In the genomic region with DNA sequence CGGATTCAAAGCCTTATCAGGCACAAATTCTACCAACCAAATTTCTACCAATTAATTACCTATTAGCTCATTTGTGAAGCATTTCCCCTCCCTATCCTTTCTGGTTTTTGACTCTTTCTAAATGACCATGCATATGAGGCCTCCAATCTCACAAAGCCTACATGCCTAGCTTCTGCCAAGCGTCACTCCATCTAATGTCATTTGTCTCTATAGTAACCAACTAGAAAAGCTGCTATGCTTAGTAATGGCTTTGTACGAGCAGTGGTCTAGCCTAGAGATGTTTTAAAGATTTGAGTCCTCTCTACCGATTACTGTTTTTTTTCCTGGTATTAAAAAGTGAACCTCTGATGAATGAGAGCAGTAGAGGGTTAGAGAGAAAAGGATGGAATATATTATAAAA, we compare ENCODE assay signal across 21 cellular contexts. TPM values are rescaled to one million over a fixed set of nuclear protein-coding genes. Genes with fewer than 3 reads are reported as not detected.
A peak's percentile ranks its signal among the peaks of the same experiment; 100 is the strongest.
DNase-seq lines count a peak whose midpoint lies in the region; ATAC-seq, FAIRE-seq and TF ChIP-seq lines count a peak whose summit lies in the region.
"Had no signal": no experiment of that assay in that cellular context is flagged by ENCODE, and none has a peak within 500 bp of the region (broad histone marks: within the 10 kb centered on the region; RNA-seq: fewer than 3 reads in every experiment).

No MANE protein-coding gene starts in this region.

- TF ChIP-seq EP300 in HepG2 (IDR thresholded peaks at IDR 0.05; ENCODE audit: low read depth in 2 of 2, low read length in 2 of 2) (no peak), HepG2 (CRISPR knock-in tag; IDR thresholded peaks at IDR 0.05; ENCODE audit: borderline replicate concordance) (no peak)

- peak overlapping the region; percentile 98 for H3K27ac Mint-ChIP-seq in CD4-positive, alpha-beta T cell
- H3K27ac Mint-ChIP-seq in central memory CD8-positive, alpha-beta T cell (ENCODE audit: low read depth) = peak overlapping the region; percentile 90
- H3K27ac Mint-ChIP-seq: neural progenitor cell; T-helper 1 cell treated with Interleukin-12 subunit alpha and Interleukin-12 subunit beta and Interleukin-4 antibody, amounts not matched to agents 30 μg/mL and 1 μg/mL, for 36 hours had no signal

- no peaks in the 10 kb centered on the region for H3K27me3 Mint-ChIP-seq in CD4-positive, alpha-beta T cell
- H3K27me3 Mint-ChIP-seq in central memory CD8-positive, alpha-beta T cell = no peaks in the 10 kb centered on the region

- no peak for TF ChIP-seq POLR2A in HepG2 (IDR thresholded peaks at IDR 0.05; ENCODE audit: insufficient read depth in 1 of 2, low read depth in 2 of 2, low read length in 2 of 2)

- TF ChIP-seq RAD21 in HepG2 (CRISPR knock-in tag; IDR thresholded peaks at IDR 0.05) = no peak

- H3K4me2 ChIP-seq in Karpas-422 (ENCODE audit: low read depth, low read length, poor library complexity, severe bottlenecking) (peak overlapping the region; percentile 85), HepG2 (ENCODE audit: low read depth, low read length) (no peak overlapping the region)
- H3K4me2 ChIP-seq: neural progenitor cell had no signal

- CTCF ChIA-PET in CD4-positive, alpha-beta T cell (lab: Charles Lee) = interaction anchor here (0.6 kb wide), 1 partner anchor 89 kb away, joined by 3 read pairs; no protein-coding TSS in a partner anchor
- CTCF ChIA-PET in HepG2 (lab: Yijun Ruan, JAX; ENCODE audit: low intra/inter-chr PET ratio, low total read pairs) = no interaction called here

- peaks cover 26% of the 10 kb centered on the region for H3K36me3 Mint-ChIP-seq in CD4-positive, alpha-beta T cell (ENCODE audit: low read depth)
- peaks cover 16% of the 10 kb centered on the region for H3K36me3 Mint-ChIP-seq in central memory CD8-positive, alpha-beta T cell (ENCODE audit: insufficient read depth)

- DNase-seq in CD4-positive, alpha-beta T cell = no peak
- DNase-seq in Karpas-422 (peak; percentile 69), NCI-H774 (lab: John Stamatoyannopoulos, UW) (peak; percentile 66), amniotic stem cell (lab: John Stamatoyannopoulos, UW) (no peak), T-helper 9 cell (no peak), HepG2 (ENCODE audit: low spot score) (no peak), pancreas (no peak)
- DNase-seq in central memory CD8-positive, alpha-beta T cell (ENCODE audit: low spot score in 2 of 2) = no peak
- DNase-seq: activated effector memory CD4-positive, alpha-beta T cell treated with Interleukin-2 at 50 U/mL for 16 hours; central memory CD4-positive, alpha-beta T cell; H7; OCI-M1; SHP77 treated with DMSO at 0.1 percent for 48 hours; upper lobe of right lung; WERI-Rb-1 had no signal

- ATAC-seq in CD4-positive, alpha-beta T cell (ENCODE audit: poor library complexity) = no peak
- ATAC-seq in central memory CD8-positive, alpha-beta T cell (replicated peaks; ENCODE audit: extremely low read depth, poor library complexity, severe bottlenecking) = no peak
- ATAC-seq in HepG2 (no peak), pancreas (no peak)
- ATAC-seq: GM12878, upper lobe of right lung had no signal

- no TSS peak for BruUV-seq in HepG2 (replicated peaks; lab: Mats Ljungman, UMichigan)

- no peak for TF ChIP-seq CTCF in CD4-positive, alpha-beta T cell (IDR thresholded peaks at IDR 0.05)
- TF ChIP-seq CTCF in HepG2 (CRISPR knock-in tag; IDR thresholded peaks at IDR 0.05) = no peak
- no peak for TF ChIP-seq CTCF in pancreas (IDR thresholded peaks at IDR 0.05)

- 97% methylated on average over 4 of the region's 4 CpGs for WGBS in HepG2 (ENCODE audit: low lambda C conversion rate)
- WGBS in pancreas, 2 donors = 82 to 84% methylated on average over 4 of the region's 4 CpGs

- H3K9me3 ChIP-seq in CD4-positive, alpha-beta T cell (ENCODE audit: control insufficient read depth, low read length) = no peaks in the 10 kb centered on the region
- H3K9me3 ChIP-seq in Karpas-422 (ENCODE audit: low read length) (no peaks in the 10 kb centered on the region), HepG2 (ENCODE audit: low read length) (no peaks in the 10 kb centered on the region), pancreas (no peaks in the 10 kb centered on the region)
- H3K9me3 ChIP-seq: upper lobe of right lung had no signal

- in situ Hi-C loops in HepG2 (cut with HindIII; ENCODE audit: extremely low pct_ligation_motif_present, low pct_unique_long_range_greater_than_20kb) = no loop called here

- peak overlapping the region; percentile 83 for H3K9ac ChIP-seq in Karpas-422 (ENCODE audit: low read length)
- no peak overlapping the region for H3K9ac ChIP-seq in HepG2 (ENCODE audit: insufficient read depth, low read depth, low read length)
- H3K9ac ChIP-seq: neural progenitor cell had no signal

- no peaks in the 10 kb centered on the region for H3K27me3 ChIP-seq in CD4-positive, alpha-beta T cell (ENCODE audit: control insufficient read depth, insufficient read depth, low read length)
- H3K27me3 ChIP-seq in Karpas-422 (ENCODE audit: low read length) (no peaks in the 10 kb centered on the region), HepG2 (ENCODE audit: control insufficient read depth in 1 of 2, insufficient read depth in 2 of 2, low read length in 2 of 2) (no peaks in the 10 kb centered on the region), pancreas (no peaks in the 10 kb centered on the region)
- H3K27me3 ChIP-seq: neural progenitor cell, upper lobe of right lung had no signal

- peak overlapping the region; percentile 42 for H3K4me3 Mint-ChIP-seq in CD4-positive, alpha-beta T cell
- H3K4me3 Mint-ChIP-seq in central memory CD8-positive, alpha-beta T cell = no peak overlapping the region
- H3K4me3 Mint-ChIP-seq: neural progenitor cell; T-helper 1 cell treated with Interleukin-12 subunit alpha and Interleukin-12 subunit beta and Interleukin-4 antibody, amounts not matched to agents 30 μg/mL and 1 μg/mL, for 36 hours had no signal

- H3K27ac ChIP-seq in CD4-positive, alpha-beta T cell (ENCODE audit: low read depth, low read length) = no peak overlapping the region
- H3K27ac ChIP-seq in Karpas-422 (ENCODE audit: low read length) = peak overlapping the region; percentile 97
- no peak overlapping the region for H3K27ac ChIP-seq in HepG2 (ENCODE audit: extremely low read length, insufficient read depth, low read length)
- H3K27ac ChIP-seq in pancreas = no peak overlapping the region
- H3K27ac ChIP-seq: neural progenitor cell, upper lobe of right lung, WERI-Rb-1 had no signal

- FAIRE-seq in HepG2 (lab: Jason Lieb, UNC) (no peak), pancreas (lab: Jason Lieb, UNC) (no peak)
- FAIRE-seq: D721Med, frontal cortex, GM12878 had no signal

- H3K4me3 ChIP-seq in Karpas-422 (ENCODE audit: low read length) (peak overlapping the region; percentile 75; the same call in 1 of the 2 replicates), HepG2 (replicated peaks in 1 of 3; ENCODE audit: insufficient read depth in 1 of 3, low read depth in 2 of 3, low read length in 3 of 3) (no peak overlapping the region), pancreas (no peak overlapping the region)
- H3K4me3 ChIP-seq: GM12878, neural progenitor cell, skin epidermis, upper lobe of right lung had no signal

- H2AFZ ChIP-seq in Karpas-422 (ENCODE audit: low read length) (no peak overlapping the region), HepG2 (ENCODE audit: low read length) (no peak overlapping the region)
- H2AFZ ChIP-seq: neural progenitor cell had no signal

- intact Hi-C loops in CD4-positive, alpha-beta T cell (cut with DNase I, micrococcal nuclease) = loop anchor here in 1 of 2 experiments (5.0 kb wide), 2 partner anchors 77 to 182 kb away; no protein-coding TSS in a partner anchor
- intact Hi-C loops in HepG2 (cut with micrococcal nuclease; ENCODE audit: unreplicated experiment) = no loop called here
- intact Hi-C loops in pancreas (cut with DNase I) = loop anchor here in 1 of 3 donors (10.0 kb wide), 1 partner anchor 224 kb away; no protein-coding TSS in a partner anchor

- H3K4me1 ChIP-seq in Karpas-422 (ENCODE audit: low read length) (peaks cover 86% of the 10 kb centered on the region), HepG2 (ENCODE audit: insufficient read depth, low read length) (peaks cover 18% of the 10 kb centered on the region), pancreas (peaks cover 0 to 8% (median 4%) of the 10 kb centered on the region in 3 donors)

- POLR2A ChIA-PET in CD4-positive, alpha-beta T cell (lab: Charles Lee) = interaction anchor here (0.7 to 1.3 kb wide), 4 partner anchors 46 to 179 kb away, joined by 3 to 5 read pairs (median 4); a partner anchor contains a TSS
- POLR2A ChIA-PET in HepG2 (lab: Yijun Ruan, JAX) = no interaction called here

- H3K36me3 ChIP-seq in Karpas-422 (ENCODE audit: insufficient read depth, low read length) (no peaks in the 10 kb centered on the region), HepG2 (replicated peaks in 1 of 2; ENCODE audit: control insufficient read depth in 1 of 2, insufficient read depth in 2 of 2, low read length in 2 of 2) (no peaks in the 10 kb centered on the region), pancreas (no peaks in the 10 kb centered on the region)
- H3K36me3 ChIP-seq: neural progenitor cell, upper lobe of right lung had no signal

- peaks cover 87% of the 10 kb centered on the region for H3K79me2 ChIP-seq in Karpas-422 (ENCODE audit: low read length)
- H3K79me2 ChIP-seq in HepG2 (ENCODE audit: insufficient read depth, low read length) = peaks cover 6% of the 10 kb centered on the region

- H3K9me3 Mint-ChIP-seq in CD4-positive, alpha-beta T cell = no peaks in the 10 kb centered on the region
- H3K9me3 Mint-ChIP-seq in central memory CD8-positive, alpha-beta T cell = no peaks in the 10 kb centered on the region
- H3K9me3 Mint-ChIP-seq: T-helper 1 cell treated with Interleukin-12 subunit alpha and Interleukin-12 subunit beta and Interleukin-4 antibody, amounts not matched to agents 30 μg/mL and 1 μg/mL, for 36 hours had no signal

- H4K20me1 ChIP-seq in Karpas-422 (ENCODE audit: insufficient read depth, low read depth, low read length) = peaks cover under 1% of the 10 kb centered on the region; the same call in 1 of the 2 replicates
- H4K20me1 ChIP-seq in HepG2 (ENCODE audit: insufficient read depth, low read length) = no peaks in the 10 kb centered on the region

- H3K9me2 ChIP-seq in Karpas-422 (replicated peaks; ENCODE audit: insufficient read depth, low read length) = no peaks in the 10 kb centered on the region

- peaks cover 89% of the 10 kb centered on the region for H3K4me1 Mint-ChIP-seq in CD4-positive, alpha-beta T cell (ENCODE audit: low read depth)
- H3K4me1 Mint-ChIP-seq in central memory CD8-positive, alpha-beta T cell = peaks cover 85% of the 10 kb centered on the region

RNA-seq across cellular contexts. Expression of a gene that starts 4.8 kb away (rescaled TPM):
- total RNA-seq in CD4-positive, alpha-beta T cell = 10 to 100 TPM; 10.7 to 11.9 TPM
- 79.9 and 90.8 TPM in 2 replicates for total RNA-seq in Karpas-422 (2014; rRNA removed; shearing (Covaris generic); ENCODE audit: low replicate concordance)
- total RNA-seq in HepG2 (2016; rRNA removed; fragmentation: Illumina TruSeq; extraction: Trizol) (49.9 and 85.2 TPM in 2 replicates), pancreas (10 to 100 TPM in 3 of 6 donors, 1 to 10 TPM in 3; 4.5 to 13.9 (median 9.6) TPM)
- 17.0 and 17.9 TPM in 2 replicates for total RNA-seq in HepG2 (2016; cell fraction: cytosol; rRNA removed; fragmentation: Illumina TruSeq; extraction: Trizol; ENCODE audit: low read depth)
- total RNA-seq in HepG2 (2016; cell fraction: insoluble cytoplasmic fraction; rRNA removed; fragmentation: Illumina TruSeq; extraction: Trizol) = 54.7 and 88.6 TPM in 2 replicates
- 30.4 and 36.4 TPM in 2 replicates for total RNA-seq in HepG2 (2016; cell fraction: membrane; rRNA removed; fragmentation: Illumina TruSeq; extraction: Trizol)
- total RNA-seq in HepG2 (2016; cell fraction: nucleus; rRNA removed; fragmentation: Illumina TruSeq; extraction: Trizol) = 29.6 and 32.2 TPM in 2 replicates
- polyA plus RNA-seq in HepG2 (2011; rRNA removed) (10.3 and 14.5 TPM in 2 replicates), pancreas (1 to 10 TPM; 6.5 to 8.3 TPM)
- 7.0 and 7.5 TPM in 2 replicates for polyA plus RNA-seq in HepG2 (2011; cell fraction: cytosol; rRNA removed)
- polyA plus RNA-seq in HepG2 (2011; cell fraction: nucleus; rRNA removed) = 4.1 and 5.1 TPM in 2 replicates
- 19.9 and 21.0 TPM in 2 replicates for polyA plus RNA-seq in HepG2 (2012)
- polyA plus RNA-seq in HepG2 (2016; cell fraction: cytosol; fragmentation: Illumina TruSeq; extraction: Trizol; ENCODE audit: low read depth) = 7.8 and 9.6 TPM in 2 replicates
- 78.3 and 79.2 TPM in 2 replicates for polyA plus RNA-seq in HepG2 (2016; cell fraction: insoluble cytoplasmic fraction; fragmentation: Illumina TruSeq; extraction: Trizol; ENCODE audit: low read depth)
- 15.4 and 16.4 TPM in 2 replicates for polyA plus RNA-seq in HepG2 (2016; cell fraction: membrane; fragmentation: Illumina TruSeq; extraction: Trizol; ENCODE audit: low read depth)
- 33.6 and 34.4 TPM in 2 replicates for polyA plus RNA-seq in HepG2 (2016; cell fraction: nucleus; fragmentation: Illumina TruSeq; extraction: Trizol; ENCODE audit: insufficient read depth, low read depth)
- polyA minus RNA-seq in HepG2 (2011; rRNA and poly(A)+ RNA removed; ENCODE audit: low replicate concordance) = 7.9 and 11.6 TPM in 2 replicates
- polyA minus RNA-seq in HepG2 (2011; cell fraction: cytosol; rRNA and poly(A)+ RNA removed) = 10.0 and 11.0 TPM in 2 replicates
- polyA minus RNA-seq in HepG2 (2011; cell fraction: nucleus; rRNA and poly(A)+ RNA removed) = 17.8 and 22.7 TPM in 2 replicates

RNA-seq across cellular contexts. Expression of a gene that starts 45.8 kb away (rescaled TPM):
- 10 to 100 TPM; 25.5 TPM for total RNA-seq in CD4-positive, alpha-beta T cell
- total RNA-seq in Karpas-422 (2014; rRNA removed; shearing (Covaris generic); ENCODE audit: low replicate concordance) = 17.8 and 17.9 TPM in 2 replicates
- total RNA-seq in HepG2 (2016; rRNA removed; fragmentation: Illumina TruSeq; extraction: Trizol) = 11.6 and 17.2 TPM in 2 replicates
- total RNA-seq in HepG2 (2016; cell fraction: cytosol; rRNA removed; fragmentation: Illumina TruSeq; extraction: Trizol; ENCODE audit: low read depth) = 2.7 and 2.9 TPM in 2 replicates
- 10.8 and 16.0 TPM in 2 replicates for total RNA-seq in HepG2 (2016; cell fraction: insoluble cytoplasmic fraction; rRNA removed; fragmentation: Illumina TruSeq; extraction: Trizol)
- 5.0 TPM in 2 replicates for total RNA-seq in HepG2 (2016; cell fraction: membrane; rRNA removed; fragmentation: Illumina TruSeq; extraction: Trizol)
- total RNA-seq in HepG2 (2016; cell fraction: nucleus; rRNA removed; fragmentation: Illumina TruSeq; extraction: Trizol) = 37.0 and 37.6 TPM in 2 replicates
- polyA plus RNA-seq in HepG2 (2011; rRNA removed) = 3.3 and 3.8 TPM in 2 replicates
- 1.4 and 1.7 TPM in 2 replicates for polyA plus RNA-seq in HepG2 (2011; cell fraction: cytosol; rRNA removed)
- 10.2 and 12.2 TPM in 2 replicates for polyA plus RNA-seq in HepG2 (2011; cell fraction: nucleus; rRNA removed)
- polyA plus RNA-seq in HepG2 (2012) = 6.7 and 8.7 TPM in 2 replicates
- 0.57 and 0.58 TPM in 2 replicates for polyA plus RNA-seq in HepG2 (2016; cell fraction: cytosol; fragmentation: Illumina TruSeq; extraction: Trizol; ENCODE audit: low read depth)
- 5.1 and 5.7 TPM in 2 replicates for polyA plus RNA-seq in HepG2 (2016; cell fraction: insoluble cytoplasmic fraction; fragmentation: Illumina TruSeq; extraction: Trizol; ENCODE audit: low read depth)
- polyA plus RNA-seq in HepG2 (2016; cell fraction: membrane; fragmentation: Illumina TruSeq; extraction: Trizol; ENCODE audit: low read depth) = 1.4 TPM in 2 replicates
- 24.3 and 25.6 TPM in 2 replicates for polyA plus RNA-seq in HepG2 (2016; cell fraction: nucleus; fragmentation: Illumina TruSeq; extraction: Trizol; ENCODE audit: insufficient read depth, low read depth)
- polyA minus RNA-seq in HepG2 (2011; rRNA and poly(A)+ RNA removed; ENCODE audit: low replicate concordance) = 7.4 and 13.2 TPM in 2 replicates
- polyA minus RNA-seq in HepG2 (2011; cell fraction: cytosol; rRNA and poly(A)+ RNA removed) = 4.0 and 5.6 TPM in 2 replicates
- polyA minus RNA-seq in HepG2 (2011; cell fraction: nucleus; rRNA and poly(A)+ RNA removed) = 53.5 and 55.6 TPM in 2 replicates
- total RNA-seq in pancreas = 10 to 100 TPM in 2 of 6 donors, 1 to 10 TPM in 4; 7.5 to 14.4 (median 8.9) TPM
- 1 to 10 TPM; 5.0 to 5.9 TPM for polyA plus RNA-seq in pancreas

Comparison
In these comparisons a context has a peak if more than half of its experiments do, and no peak if none do; other contexts are left out.
1. DNase-seq: peak in Karpas-422 (single experiment) and NCI-H774 (single experiment); none in CD4-positive, alpha-beta T cell (0 of 10), central memory CD8-positive, alpha-beta T cell (0 of 2), amniotic stem cell (single experiment), T-helper 9 cell (single experiment), HepG2 (single experiment) and pancreas (0 of 6).